Comparison of ENCODE assay signal across 1 cellular context in genomic region chr1:160359559-160360226, GRCh38.
TF ChIP-seq lines count a peak whose summit lies in the region.

No MANE protein-coding gene starts in this region.

TF ChIP-seq in IMR-90, 13 proteins besides CTCF, POLR2A, EP300 and RAD21:
- TF ChIP-seq FOS (IDR thresholded peaks at IDR 0.05; ENCODE audit: low read depth, low read length) (no peak), RCOR1 (IDR thresholded peaks at IDR 0.05; ENCODE audit: insufficient replicate concordance, low read length) (no peak), ELK1 (IDR thresholded peaks at IDR 0.05; ENCODE audit: borderline replicate concordance, low read depth, low read length) (no peak), RFX5 (IDR thresholded peaks at IDR 0.05; ENCODE audit: low read depth, low read length) (no peak), BHLHE40 (IDR thresholded peaks at IDR 0.05; ENCODE audit: low read depth, low read length) (no peak), MAFK (IDR thresholded peaks at IDR 0.05; ENCODE audit: low read depth, low read length) (no peak), NFE2L2 (IDR thresholded peaks at IDR 0.05; ENCODE audit: low read depth, low read length) (no peak), USF2 (IDR thresholded peaks at IDR 0.05; ENCODE audit: low read depth, low read length) (no peak), CHD1 (IDR thresholded peaks at IDR 0.05; ENCODE audit: low read depth, low read length) (no peak), CEBPB (IDR thresholded peaks at IDR 0.05; ENCODE audit: low read depth, low read length) (no peak), SMC3 (IDR thresholded peaks at IDR 0.05; ENCODE audit: low read depth, low read length) (no peak), MAZ (IDR thresholded peaks at IDR 0.05; ENCODE audit: borderline replicate concordance, low read depth, low read length) (no peak)
